In the genomic region with DNA sequence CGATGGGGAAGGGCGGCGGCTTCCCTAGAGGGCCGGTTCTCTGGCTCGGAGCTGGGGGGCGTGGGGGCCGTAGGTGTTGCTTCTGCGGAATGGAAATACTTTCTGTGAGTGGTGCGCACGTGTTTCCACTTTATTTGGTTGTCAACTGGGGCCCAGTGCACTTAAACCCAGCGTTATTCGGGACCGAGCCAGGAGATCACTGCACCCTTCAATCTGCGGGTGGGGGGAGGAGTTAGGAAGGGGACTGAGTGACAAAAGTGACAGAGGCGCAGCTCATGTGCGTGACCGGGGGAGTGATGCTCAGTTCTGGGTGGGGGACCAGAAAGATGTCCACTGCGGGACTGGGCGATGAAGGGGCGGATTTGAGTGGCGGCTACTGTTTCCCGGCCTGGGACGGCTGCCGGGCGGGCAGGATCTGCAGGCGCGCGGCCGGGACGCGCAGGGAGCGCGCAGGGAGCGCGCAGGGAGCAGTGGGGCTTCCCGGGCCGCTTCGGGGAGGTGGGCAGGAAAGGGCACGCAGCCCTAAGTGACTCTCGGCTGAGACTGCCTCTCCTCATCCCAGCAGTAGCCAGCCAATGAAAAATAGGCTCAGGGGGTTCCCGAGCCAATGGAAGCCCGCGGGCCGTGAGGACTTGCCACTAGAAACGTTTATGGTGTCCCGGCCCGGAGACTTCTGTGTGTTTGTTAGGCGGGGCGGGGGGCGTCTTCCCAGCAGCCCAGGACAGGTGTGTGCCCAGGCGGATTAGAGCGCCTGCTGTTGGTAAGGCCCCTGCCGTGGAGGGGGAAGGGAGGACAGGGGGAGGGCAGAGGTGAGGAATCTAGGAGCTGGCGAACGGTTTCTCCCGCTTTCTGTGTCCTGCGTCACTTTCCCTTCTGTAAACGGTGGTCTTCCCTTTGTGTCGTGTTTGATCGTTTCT, we compare ENCODE assay signal across 1 cellular context.
TF ChIP-seq lines count a peak whose summit lies in the region.

No MANE protein-coding gene starts in this region.

TF ChIP-seq in SK-N-SH, 30 proteins besides CTCF, POLR2A, EP300 and RAD21 (continued from another document):
- TF ChIP-seq, protein P1, sequence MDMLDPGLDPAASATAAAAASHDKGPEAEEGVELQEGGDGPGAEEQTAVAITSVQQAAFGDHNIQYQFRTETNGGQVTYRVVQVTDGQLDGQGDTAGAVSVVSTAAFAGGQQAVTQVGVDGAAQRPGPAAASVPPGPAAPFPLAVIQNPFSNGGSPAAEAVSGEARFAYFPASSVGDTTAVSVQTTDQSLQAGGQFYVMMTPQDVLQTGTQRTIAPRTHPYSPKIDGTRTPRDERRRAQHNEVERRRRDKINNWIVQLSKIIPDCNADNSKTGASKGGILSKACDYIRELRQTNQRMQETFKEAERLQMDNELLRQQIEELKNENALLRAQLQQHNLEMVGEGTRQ (IDR thresholded peaks at IDR 0.05; ENCODE audit: borderline replicate concordance, low read depth, low read length), result no peak
- TF ChIP-seq, protein P2, sequence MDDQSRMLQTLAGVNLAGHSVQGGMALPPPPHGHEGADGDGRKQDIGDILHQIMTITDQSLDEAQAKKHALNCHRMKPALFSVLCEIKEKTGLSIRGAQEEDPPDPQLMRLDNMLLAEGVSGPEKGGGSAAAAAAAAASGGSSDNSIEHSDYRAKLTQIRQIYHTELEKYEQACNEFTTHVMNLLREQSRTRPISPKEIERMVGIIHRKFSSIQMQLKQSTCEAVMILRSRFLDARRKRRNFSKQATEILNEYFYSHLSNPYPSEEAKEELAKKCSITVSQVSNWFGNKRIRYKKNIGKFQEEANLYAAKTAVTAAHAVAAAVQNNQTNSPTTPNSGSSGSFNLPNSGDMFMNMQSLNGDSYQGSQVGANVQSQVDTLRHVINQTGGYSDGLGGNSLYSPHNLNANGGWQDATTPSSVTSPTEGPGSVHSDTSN (IDR thresholded peaks at IDR 0.05), result 0 out of 2 replicates have a peak, but pooled peaks have one; percentile 29
- TF ChIP-seq POLR2AphosphoS5 (IDR thresholded peaks at IDR 0.05; ENCODE audit: low read depth, low read length) (no peak), RXRA (IDR thresholded peaks at IDR 0.05; ENCODE audit: borderline replicate concordance, low read depth) (no peak), GABPA (IDR thresholded peaks at IDR 0.05; ENCODE audit: low read depth) (no peak), GATA2 (CRISPR knock-in tag; IDR thresholded peaks at IDR 0.05) (no peak), RFX5 (IDR thresholded peaks at IDR 0.05; ENCODE audit: low read length) (peak; percentile 91), FOXM1 (IDR thresholded peaks at IDR 0.05; ENCODE audit: low read depth) (no peak), FOSL2 (IDR thresholded peaks at IDR 0.05; ENCODE audit: borderline replicate concordance, low read depth) (no peak), CHD2 (IDR thresholded peaks at IDR 0.05; ENCODE audit: low read length, partially characterized antibody) (peak; percentile 6)
- TF ChIP-seq, protein P3, sequence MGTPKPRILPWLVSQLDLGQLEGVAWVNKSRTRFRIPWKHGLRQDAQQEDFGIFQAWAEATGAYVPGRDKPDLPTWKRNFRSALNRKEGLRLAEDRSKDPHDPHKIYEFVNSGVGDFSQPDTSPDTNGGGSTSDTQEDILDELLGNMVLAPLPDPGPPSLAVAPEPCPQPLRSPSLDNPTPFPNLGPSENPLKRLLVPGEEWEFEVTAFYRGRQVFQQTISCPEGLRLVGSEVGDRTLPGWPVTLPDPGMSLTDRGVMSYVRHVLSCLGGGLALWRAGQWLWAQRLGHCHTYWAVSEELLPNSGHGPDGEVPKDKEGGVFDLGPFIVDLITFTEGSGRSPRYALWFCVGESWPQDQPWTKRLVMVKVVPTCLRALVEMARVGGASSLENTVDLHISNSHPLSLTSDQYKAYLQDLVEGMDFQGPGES (IDR thresholded peaks at IDR 0.05; ENCODE audit: low read depth, low read length), result peak; percentile 28; the same call in 1 of the 2 replicates
- TF ChIP-seq, protein P4, sequence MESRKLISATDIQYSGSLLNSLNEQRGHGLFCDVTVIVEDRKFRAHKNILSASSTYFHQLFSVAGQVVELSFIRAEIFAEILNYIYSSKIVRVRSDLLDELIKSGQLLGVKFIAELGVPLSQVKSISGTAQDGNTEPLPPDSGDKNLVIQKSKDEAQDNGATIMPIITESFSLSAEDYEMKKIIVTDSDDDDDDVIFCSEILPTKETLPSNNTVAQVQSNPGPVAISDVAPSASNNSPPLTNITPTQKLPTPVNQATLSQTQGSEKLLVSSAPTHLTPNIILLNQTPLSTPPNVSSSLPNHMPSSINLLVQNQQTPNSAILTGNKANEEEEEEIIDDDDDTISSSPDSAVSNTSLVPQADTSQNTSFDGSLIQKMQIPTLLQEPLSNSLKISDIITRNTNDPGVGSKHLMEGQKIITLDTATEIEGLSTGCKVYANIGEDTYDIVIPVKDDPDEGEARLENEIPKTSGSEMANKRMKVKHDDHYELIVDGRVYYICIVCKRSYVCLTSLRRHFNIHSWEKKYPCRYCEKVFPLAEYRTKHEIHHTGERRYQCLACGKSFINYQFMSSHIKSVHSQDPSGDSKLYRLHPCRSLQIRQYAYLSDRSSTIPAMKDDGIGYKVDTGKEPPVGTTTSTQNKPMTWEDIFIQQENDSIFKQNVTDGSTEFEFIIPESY (IDR thresholded peaks at IDR 0.05; ENCODE audit: borderline replicate concordance, low read depth), result no peak
- TF ChIP-seq, protein P5, sequence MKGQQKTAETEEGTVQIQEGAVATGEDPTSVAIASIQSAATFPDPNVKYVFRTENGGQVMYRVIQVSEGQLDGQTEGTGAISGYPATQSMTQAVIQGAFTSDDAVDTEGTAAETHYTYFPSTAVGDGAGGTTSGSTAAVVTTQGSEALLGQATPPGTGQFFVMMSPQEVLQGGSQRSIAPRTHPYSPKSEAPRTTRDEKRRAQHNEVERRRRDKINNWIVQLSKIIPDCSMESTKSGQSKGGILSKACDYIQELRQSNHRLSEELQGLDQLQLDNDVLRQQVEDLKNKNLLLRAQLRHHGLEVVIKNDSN (IDR thresholded peaks at IDR 0.05; ENCODE audit: borderline replicate concordance, low read depth), result no peak
